ENCODE assay signal across 26 cellular contexts in the genomic region with DNA sequence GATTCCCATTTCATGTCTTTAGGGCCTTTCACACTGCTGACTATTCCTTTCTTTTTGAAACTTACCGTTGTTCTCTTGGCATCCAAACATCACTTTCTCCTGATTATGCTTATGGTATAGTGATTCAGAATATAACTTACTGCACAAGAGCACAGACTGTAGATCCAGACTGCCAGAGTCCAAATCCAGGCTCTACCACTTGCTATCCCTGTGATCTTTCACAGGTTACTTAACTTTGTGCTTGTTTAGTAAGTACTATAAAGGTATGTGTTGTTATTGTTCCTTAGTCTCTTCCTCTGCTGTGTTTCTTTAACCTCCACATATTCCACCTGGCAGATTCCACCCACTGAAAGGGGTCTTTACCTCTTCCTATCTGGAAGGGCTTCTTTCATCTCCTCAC. TPM values are rescaled to one million over a fixed set of nuclear protein-coding genes. Genes with fewer than 3 reads are reported as not detected.
DNase-seq lines count a peak whose midpoint lies in the region; ATAC-seq and TF ChIP-seq lines count a peak whose summit lies in the region.
"Had no signal": no experiment of that assay in that cellular context is flagged by ENCODE, and none has a peak within 500 bp of the region (broad histone marks: within the 10 kb centered on the region; RNA-seq: fewer than 3 reads in every experiment).

No MANE protein-coding gene starts in this region.

- no peaks in the 10 kb centered on the region; the same call in 2 of the 3 replicates for H3K9me3 Mint-ChIP-seq in GM23338
- H3K9me3 Mint-ChIP-seq in T-cell: no peaks in the 10 kb centered on the region
- H3K9me3 Mint-ChIP-seq in activated CD8-positive, alpha-beta memory T cell treated with anti-CD3 and anti-CD28 coated beads, Interleukin-2, amount 10 ng/mL, durations not matched to agents 7 days and 5 days (ENCODE audit: low read depth): no peaks in the 10 kb centered on the region
- H3K9me3 Mint-ChIP-seq: CD8-positive, alpha-beta T cell had no signal

- WGBS in thyroid gland, 2 donors: 65 to 69% methylated on average over 1 of the region's 1 CpG

- H3K36me3 Mint-ChIP-seq in GM23338 (ENCODE audit: low read depth) (no peaks in the 10 kb centered on the region; the same call in 2 of the 3 replicates), T-cell (peaks cover 7% of the 10 kb centered on the region)
- peaks cover 6% of the 10 kb centered on the region for H3K36me3 Mint-ChIP-seq in activated CD8-positive, alpha-beta memory T cell treated with anti-CD3 and anti-CD28 coated beads, Interleukin-2, amount 10 ng/mL, durations not matched to agents 7 days and 5 days
- H3K36me3 Mint-ChIP-seq: CD8-positive, alpha-beta T cell had no signal

- CTCF ChIA-PET in OCI-LY7 (lab: Charles Lee; ENCODE audit: unreplicated experiment): no interaction called here
- CTCF ChIA-PET in T-cell (lab: Charles Lee): interaction anchor here in 1 of 2 donors (0.6 kb wide), 1 partner anchor 82 kb away, joined by 4 read pairs; no protein-coding TSS in a partner anchor
- CTCF ChIA-PET in activated CD8-positive, alpha-beta memory T cell treated with anti-CD3 and anti-CD28 coated beads, Interleukin-2, amount 10 ng/mL, durations not matched to agents 7 days and 5 days (lab: Charles Lee): no interaction called here

- no peak overlapping the region for H3K4me2 ChIP-seq in GM23338
- H3K4me2 ChIP-seq in OCI-LY7 (ENCODE audit: low read length): no peak overlapping the region
- H3K4me2 ChIP-seq: KMS-11 had no signal

- intact Hi-C loops in OCI-LY7 (cut with micrococcal nuclease; ENCODE audit: unreplicated experiment) (no loop called here), left colon (cut with DNase I, micrococcal nuclease) (no loop called here), thyroid gland (cut with DNase I) (no loop called here)

- H3K4me1 Mint-ChIP-seq in GM23338: peaks cover 9% of the 10 kb centered on the region; the same call in 2 of the 3 replicates
- H3K4me1 Mint-ChIP-seq in T-cell: peaks cover 4 to 11% (median 6%) of the 10 kb centered on the region in 3 donors
- H3K4me1 Mint-ChIP-seq in activated CD8-positive, alpha-beta memory T cell treated with anti-CD3 and anti-CD28 coated beads, Interleukin-2, amount 10 ng/mL, durations not matched to agents 7 days and 5 days: peaks cover 5% of the 10 kb centered on the region

- DNase-seq in GM23338 (ENCODE audit: low spot score): no peak
- no peak for DNase-seq in OCI-LY7 (ENCODE audit: low spot score)
- no peak for DNase-seq in left colon
- no peak for DNase-seq in thyroid gland
- DNase-seq in globus pallidus (ENCODE audit: low spot score): no peak
- no peak for DNase-seq in T-cell
- DNase-seq in activated CD8-positive, alpha-beta memory T cell treated with anti-CD3 and anti-CD28 coated beads, Interleukin-2, amount 10 ng/mL, durations not matched to agents 7 days and 5 days: no peak
- DNase-seq: CD8-positive, alpha-beta T cell; GOT3; IMR-90; MM.1S; NCI-H1417; NCI-H1694; NCI-H2081; NCI-H2227 treated with DMSO at 0.1 percent for 48 hours; NCI-H510A; NCI-H69; SHP77 treated with DMSO at 0.1 percent for 48 hours had no signal

- H3K27ac Mint-ChIP-seq in GM23338: no peak overlapping the region
- H3K27ac Mint-ChIP-seq in T-cell: no peak overlapping the region
- no peak overlapping the region for H3K27ac Mint-ChIP-seq in activated CD8-positive, alpha-beta memory T cell treated with anti-CD3 and anti-CD28 coated beads, Interleukin-2, amount 10 ng/mL, durations not matched to agents 7 days and 5 days
- H3K27ac Mint-ChIP-seq: B cell; CD8-positive, alpha-beta T cell had no signal

- H3K9me3 ChIP-seq in OCI-LY7 (ENCODE audit: low read length) (no peaks in the 10 kb centered on the region), thyroid gland (no peaks in the 10 kb centered on the region)
- H3K9me3 ChIP-seq: Caco-2, HAP-1 had no signal

- H3K4me1 ChIP-seq in GM23338 (ENCODE audit: insufficient read depth): 0 out of 2 replicates have a peak, but pooled peaks cover 3% of the 10 kb centered on the region
- H3K4me1 ChIP-seq in OCI-LY7 (ENCODE audit: insufficient read depth, low read length, poor library complexity, severe bottlenecking): peaks cover 7% of the 10 kb centered on the region
- H3K4me1 ChIP-seq in thyroid gland: peaks cover 11 to 14% of the 10 kb centered on the region in 2 donors

- H3K36me3 ChIP-seq in GM23338 (ENCODE audit: insufficient read depth) (no peaks in the 10 kb centered on the region), OCI-LY7 (ENCODE audit: insufficient read depth, low read length) (peaks cover 8% of the 10 kb centered on the region; the same call in 1 of the 2 replicates), thyroid gland (no peaks in the 10 kb centered on the region)
- H3K36me3 ChIP-seq: HAP-1 had no signal

- H3K27me3 Mint-ChIP-seq in GM23338 (ENCODE audit: insufficient read depth, low read depth, poor library complexity) (no peaks in the 10 kb centered on the region), T-cell (no peaks in the 10 kb centered on the region)
- H3K27me3 Mint-ChIP-seq in activated CD8-positive, alpha-beta memory T cell treated with anti-CD3 and anti-CD28 coated beads, Interleukin-2, amount 10 ng/mL, durations not matched to agents 7 days and 5 days: no peaks in the 10 kb centered on the region
- H3K27me3 Mint-ChIP-seq: B cell had no signal

- peaks cover 32% of the 10 kb centered on the region; the same call in 1 of the 2 replicates for H3K79me2 ChIP-seq in GM23338 (replicated peaks; ENCODE audit: insufficient read depth)
- peaks cover 34% of the 10 kb centered on the region; the same call in 1 of the 2 replicates for H3K79me2 ChIP-seq in OCI-LY7 (ENCODE audit: insufficient read depth, low read depth, low read length)

- POLR2A ChIA-PET in OCI-LY7 (lab: Charles Lee): no interaction called here
- POLR2A ChIA-PET in T-cell (lab: Charles Lee): interaction anchor here in 1 of 2 donors (0.6 kb wide), 1 partner anchor 253 kb away, joined by 3 read pairs; no protein-coding TSS in a partner anchor

- H3K27ac ChIP-seq in GM23338 (ENCODE audit: low read depth) (peak overlapping the region; percentile 67; the same call in 1 of the 2 replicates), OCI-LY7 (ENCODE audit: low read depth, low read length, poor library complexity, severe bottlenecking) (no peak overlapping the region), thyroid gland (peak overlapping the region; percentile 7 to 58 (median 21))
- H3K27ac ChIP-seq: C4-2B, KMS-11, RWPE1 had no signal

- no peak for TF ChIP-seq POLR2A in thyroid gland (IDR thresholded peaks at IDR 0.05)

- H3K27me3 ChIP-seq in GM23338 (ENCODE audit: insufficient read depth): no peaks in the 10 kb centered on the region
- H3K27me3 ChIP-seq in thyroid gland: no peaks in the 10 kb centered on the region

- H4K20me1 ChIP-seq in GM23338 (replicated peaks; ENCODE audit: insufficient read depth) (peaks cover 6% of the 10 kb centered on the region; the same call in 1 of the 2 replicates), OCI-LY7 (ENCODE audit: insufficient read depth, low read length) (peaks cover 16% of the 10 kb centered on the region)

- H3K4me3 ChIP-seq in GM23338 (no peak overlapping the region), OCI-LY7 (ENCODE audit: low read depth, low read length, poor library complexity, severe bottlenecking) (no peak overlapping the region), thyroid gland (replicated peaks in 1 of 3) (no peak overlapping the region)
- H3K4me3 ChIP-seq: GM12878, HAP-1 had no signal

- ATAC-seq in GM23338 (no peak), left colon (peak; percentile 25), T-cell (replicated peaks in 1 of 4) (no peak)
- no peak for ATAC-seq in activated CD8-positive, alpha-beta memory T cell treated with anti-CD3 and anti-CD28 coated beads, Interleukin-2, amount 10 ng/mL, durations not matched to agents 7 days and 5 days
- ATAC-seq: CD8-positive, alpha-beta T cell; GM12878; Panc1 had no signal

- TSS peak; percentile 16 for BruUV-seq in OCI-LY7 (replicated peaks; lab: Mats Ljungman, UMichigan)

- no peak overlapping the region for H2AFZ ChIP-seq in GM23338
- no peak overlapping the region for H2AFZ ChIP-seq in OCI-LY7 (ENCODE audit: low read length)

- no peak overlapping the region for H3K4me3 Mint-ChIP-seq in GM23338
- H3K4me3 Mint-ChIP-seq in T-cell: no peak overlapping the region
- no peak overlapping the region for H3K4me3 Mint-ChIP-seq in activated CD8-positive, alpha-beta memory T cell treated with anti-CD3 and anti-CD28 coated beads, Interleukin-2, amount 10 ng/mL, durations not matched to agents 7 days and 5 days
- H3K4me3 Mint-ChIP-seq: B cell; CD8-positive, alpha-beta T cell had no signal

- H3F3A ChIP-seq in GM23338 (replicated peaks; ENCODE audit: low read depth): no peaks in the 10 kb centered on the region

- H3K9me2 ChIP-seq in GM23338 (ENCODE audit: insufficient read depth): no peaks in the 10 kb centered on the region
- no peaks in the 10 kb centered on the region for H3K9me2 ChIP-seq in OCI-LY7 (ENCODE audit: insufficient read depth, low read length)

- TF ChIP-seq CTCF in GM23338 (conservative IDR thresholded peaks at IDR 0.05; ENCODE audit: low read depth in 2 of 2): no peak
- no peak for TF ChIP-seq CTCF in OCI-LY7 (conservative IDR thresholded peaks at IDR 0.05; ENCODE audit: low read length)
- TF ChIP-seq CTCF in thyroid gland (IDR thresholded peaks at IDR 0.05): no peak

TF ChIP-seq in GM23338, 12 proteins besides CTCF, POLR2A, EP300 and RAD21 (continues in another document):
- TF ChIP-seq POLR2AphosphoS5 (IDR thresholded peaks at IDR 0.05; ENCODE audit: low read depth) (no peak), EZH2 (IDR thresholded peaks at IDR 0.05; ENCODE audit: low read depth, unreplicated experiment) (no peak), STAT1 (IDR thresholded peaks at IDR 0.05; ENCODE audit: unreplicated experiment) (no peak), EZH2phosphoT487 (IDR thresholded peaks at IDR 0.05; ENCODE audit: unreplicated experiment) (no peak)
- TF ChIP-seq, protein P1, sequence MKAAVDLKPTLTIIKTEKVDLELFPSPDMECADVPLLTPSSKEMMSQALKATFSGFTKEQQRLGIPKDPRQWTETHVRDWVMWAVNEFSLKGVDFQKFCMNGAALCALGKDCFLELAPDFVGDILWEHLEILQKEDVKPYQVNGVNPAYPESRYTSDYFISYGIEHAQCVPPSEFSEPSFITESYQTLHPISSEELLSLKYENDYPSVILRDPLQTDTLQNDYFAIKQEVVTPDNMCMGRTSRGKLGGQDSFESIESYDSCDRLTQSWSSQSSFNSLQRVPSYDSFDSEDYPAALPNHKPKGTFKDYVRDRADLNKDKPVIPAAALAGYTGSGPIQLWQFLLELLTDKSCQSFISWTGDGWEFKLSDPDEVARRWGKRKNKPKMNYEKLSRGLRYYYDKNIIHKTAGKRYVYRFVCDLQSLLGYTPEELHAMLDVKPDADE (IDR thresholded peaks at IDR 0.05): no peak

RNA-seq across cellular contexts. Expression of a gene that starts 8.4 kb away (rescaled TPM):
- 10.8 and 19.4 TPM in 2 replicates for total RNA-seq in GM23338 (2014; rRNA removed; shearing (Covaris generic))
- 11.6 and 15.0 TPM in 2 replicates for polyA plus RNA-seq in GM23338 (2016; fragmentation: Nextera tagmentation; extraction: Ambion mirVana)
- total RNA-seq in OCI-LY7 (2014; rRNA removed; shearing (Covaris generic)): 47.0 and 59.3 TPM in 2 replicates
- total RNA-seq in OCI-LY7 (2022): 45.2 and 47.7 TPM in 2 replicates
- total RNA-seq in left colon: 10 to 100 TPM; 24.1 to 34.3 TPM
- total RNA-seq in thyroid gland: 10 to 100 TPM; 30.6 to 93.0 (median 47.5) TPM
- total RNA-seq in T-cell: 10 to 100 TPM; 14.8 to 24.2 (median 19.6) TPM
- total RNA-seq in activated CD8-positive, alpha-beta memory T cell treated with anti-CD3 and anti-CD28 coated beads, Interleukin-2, amount 10 ng/mL, durations not matched to agents 7 days and 5 days: 10 to 100 TPM; 20.3 to 30.0 TPM
